ENCODE assay signal across 24 cellular contexts in the genomic region with DNA sequence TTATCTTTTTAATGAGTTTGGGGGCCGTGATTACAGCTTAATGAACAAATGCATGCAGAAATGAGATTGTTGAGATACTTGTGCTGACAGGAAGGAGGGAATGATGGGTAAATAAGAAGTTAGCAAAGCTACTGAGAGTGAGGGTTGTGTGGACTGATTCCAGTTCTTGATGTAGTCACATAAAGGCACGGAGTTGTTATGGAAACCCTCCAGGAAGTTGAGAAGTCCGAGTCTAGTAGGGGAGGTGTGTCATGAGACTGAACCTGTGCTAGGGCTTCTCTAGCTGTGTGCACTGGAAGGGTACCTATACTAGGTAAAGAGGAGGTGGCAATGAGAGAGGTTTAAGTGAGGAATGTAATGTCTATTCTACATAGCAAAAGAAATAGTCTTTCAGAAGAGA.
DNase-seq lines count a peak whose midpoint lies in the region; ATAC-seq, FAIRE-seq and TF ChIP-seq lines count a peak whose summit lies in the region.
"Had no signal": no experiment of that assay in that cellular context is flagged by ENCODE, and none has a peak within 500 bp of the region (broad histone marks: within the 10 kb centered on the region; RNA-seq: fewer than 3 reads in every experiment).

No MANE protein-coding gene starts in this region.

- H2AFZ ChIP-seq in Karpas-422 (ENCODE audit: low read length) = peak overlapping the region; percentile 28; the same call in 1 of the 2 replicates
- H2AFZ ChIP-seq in GM12878 (ENCODE audit: control insufficient read depth, low read depth, low read length) = no peak overlapping the region
- H2AFZ ChIP-seq: GM23248 had no signal

- H3K9ac ChIP-seq in Karpas-422 (ENCODE audit: low read length) = no peak overlapping the region
- H3K9ac ChIP-seq in GM12878 (ENCODE audit: control insufficient read depth, insufficient read depth, low read length) = no peak overlapping the region
- H3K9ac ChIP-seq: GM23248 had no signal

- DNase-seq in Karpas-422 (no peak), GM12878 (ENCODE audit: low read depth, low spot score) (no peak), kidney tubule cell (ENCODE audit: low spot score) (peak; percentile 18), sciatic nerve (ENCODE audit: low spot score) (no peak), SW 1271 (lab: John Stamatoyannopoulos, UW) (no peak)
- no peak for DNase-seq in effector CD4-positive, alpha-beta T cell
- DNase-seq in stimulated activated CD4-positive, alpha-beta T cell treated with anti-CD3 and anti-CD28 coated beads, Interleukin-4, amount 100 ng/mL, for 1 hour = no peak
- DNase-seq: BE2C; CD4-positive, CD25-positive, alpha-beta regulatory T cell; DMS79 treated with DMSO at 0.1 percent for 48 hours; GM23248; HCEC 1CT; NCI-H1105; NCI-H2029 treated with DMSO at 0.1 percent for 48 hours; NCI-H226; NCI-H524; OCI-M1 had no signal

- H3K9me2 ChIP-seq in Karpas-422 (replicated peaks; ENCODE audit: insufficient read depth, low read length) = no peaks in the 10 kb centered on the region

- no peak for TF ChIP-seq POLR2A in GM12878 (IDR thresholded peaks at IDR 0.05; ENCODE audit: low read depth, low read length)

- FAIRE-seq in GM12878 (lab: Jason Lieb, UNC) = no peak
- FAIRE-seq: GM12892, GM18507, HepG2, K562, RCC 7860 had no signal

- no peaks in the 10 kb centered on the region for H3K9me3 ChIP-seq in Karpas-422 (ENCODE audit: low read length)
- H3K9me3 ChIP-seq in GM12878 (replicated peaks; ENCODE audit: control insufficient read depth, insufficient read depth, low read length) = no peaks in the 10 kb centered on the region
- H3K9me3 ChIP-seq: BE2C, SJSA1 had no signal

- no peak for TF ChIP-seq CTCF in GM12878 (IDR thresholded peaks at IDR 0.05 in 2 of 3, conservative IDR thresholded peaks at IDR 0.05 in 1 of 3; ENCODE audit: control insufficient read depth in 2 of 3, extremely low read depth in 1 of 3, insufficient read depth in 1 of 3, low read depth in 3 of 3, low read length in 3 of 3)

- TF ChIP-seq EP300 in GM12878 (IDR thresholded peaks at IDR 0.05; ENCODE audit: borderline replicate concordance in 1 of 2, control insufficient read depth in 1 of 2, low read depth in 2 of 2, low read length in 2 of 2) = no peak

- H3K4me3 ChIP-seq in Karpas-422 (ENCODE audit: low read length) (no peak overlapping the region), GM12878 (no peak overlapping the region)
- H3K4me3 ChIP-seq: GM23248, K562, SJSA1 had no signal

- SMC1A ChIA-PET in GM12878 (lab: Charles Lee; ENCODE audit: uncharacterized antibody, unreplicated experiment) = no interaction called here

- H4K20me1 ChIP-seq in Karpas-422 (ENCODE audit: insufficient read depth, low read depth, low read length) = no peaks in the 10 kb centered on the region
- no peaks in the 10 kb centered on the region for H4K20me1 ChIP-seq in GM12878 (ENCODE audit: control insufficient read depth, insufficient read depth)

- H3K36me3 ChIP-seq in Karpas-422 (ENCODE audit: insufficient read depth, low read length) (no peaks in the 10 kb centered on the region), GM12878 (ENCODE audit: control insufficient read depth in 2 of 2, insufficient read depth in 2 of 2, low read length in 1 of 2) (no peaks in the 10 kb centered on the region)
- H3K36me3 ChIP-seq: BE2C, SJSA1 had no signal

- POLR2A ChIA-PET in GM12878 (lab: Charles Lee) = no interaction called here

- H3K79me2 ChIP-seq in Karpas-422 (ENCODE audit: low read length) (no peaks in the 10 kb centered on the region), GM12878 (ENCODE audit: control insufficient read depth, insufficient read depth, low read length) (no peaks in the 10 kb centered on the region)

- RAD21 ChIA-PET in GM12878 (lab: Charles Lee; ENCODE audit: unreplicated experiment) = no interaction called here

- no peak overlapping the region for H3K4me2 ChIP-seq in Karpas-422 (ENCODE audit: low read depth, low read length, poor library complexity, severe bottlenecking)
- no peak overlapping the region for H3K4me2 ChIP-seq in GM12878 (ENCODE audit: control insufficient read depth, insufficient read depth)

- intact Hi-C loops in GM12878 (cut with micrococcal nuclease; ENCODE audit: unreplicated experiment) (no loop called here), sciatic nerve (cut with DNase I) (no loop called here)

- H3K27ac ChIP-seq in Karpas-422 (ENCODE audit: low read length) (no peak overlapping the region), GM12878 (ENCODE audit: control insufficient read depth, insufficient read depth) (no peak overlapping the region)
- H3K27ac ChIP-seq: GM23248, HL-60, SJSA1 had no signal

- H3K27me3 ChIP-seq in Karpas-422 (ENCODE audit: low read length) (no peaks in the 10 kb centered on the region), GM12878 (replicated peaks in 1 of 2; ENCODE audit: control insufficient read depth in 2 of 2, insufficient read depth in 2 of 2, low read length in 1 of 2) (no peaks in the 10 kb centered on the region)
- H3K27me3 ChIP-seq: BE2C, SJSA1 had no signal

- CTCF ChIA-PET in GM12878 (lab: Yijun Ruan, JAX) = interaction anchor here (1.6 kb wide), 1 partner anchor 12 kb away, joined by 6 read pairs; no protein-coding TSS in a partner anchor

- ATAC-seq in GM12878 = peak; percentile 39
- peak; percentile 24 for ATAC-seq in sciatic nerve
- ATAC-seq: HepG2, K562 had no signal

- H3K4me1 ChIP-seq in Karpas-422 (ENCODE audit: low read length) = no peaks in the 10 kb centered on the region
- H3K4me1 ChIP-seq in GM12878 (ENCODE audit: control insufficient read depth, insufficient read depth, low read length) = no peaks in the 10 kb centered on the region
- H3K4me1 ChIP-seq: BE2C, SJSA1 had no signal

- in situ Hi-C loops in GM12878 (cut with MboI) = no loop called here

- TF ChIP-seq RAD21 in GM12878 (IDR thresholded peaks at IDR 0.05; ENCODE audit: insufficient read depth, low read depth, low read length) = no peak

- 2% methylated on average over 3 of the region's 3 CpGs for WGBS in GM12878 (ENCODE audit: insufficient coverage, insufficient replicate concordance, low lambda C conversion rate, missing lambda C conversion rate)

- no TSS peak for BruUV-seq in GM12878 (replicated peaks; lab: Mats Ljungman, UMichigan)

TF ChIP-seq in GM12878, 131 proteins besides CTCF, POLR2A, EP300 and RAD21:
- TF ChIP-seq SIN3A (IDR thresholded peaks at IDR 0.05; ENCODE audit: low read depth, low read length) = no peak
